In the genomic region with DNA sequence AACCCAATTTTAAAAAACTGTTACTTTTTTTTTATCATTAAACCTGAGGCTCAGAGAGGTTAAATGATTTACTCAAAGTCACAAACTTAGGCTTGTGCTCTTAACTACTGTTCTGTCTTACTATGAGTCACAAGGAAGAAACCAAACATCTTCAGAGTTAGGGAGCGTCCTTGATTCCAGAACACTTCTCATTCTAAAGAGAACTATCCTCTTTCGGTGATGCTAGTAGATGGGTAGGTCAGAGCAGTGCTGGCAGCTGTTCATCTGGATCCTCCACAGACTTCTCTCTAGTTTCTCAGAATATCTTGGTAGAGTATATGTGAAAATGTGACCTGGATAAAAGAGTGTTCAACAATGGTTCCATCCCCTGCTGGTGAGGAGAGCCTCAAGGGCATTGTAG, we compare ENCODE assay signal across 9 cellular contexts. TPM values are rescaled to one million over a fixed set of nuclear protein-coding genes. Genes with fewer than 3 reads are reported as not detected.
DNase-seq lines count a peak whose midpoint lies in the region; ATAC-seq, FAIRE-seq and TF ChIP-seq lines count a peak whose summit lies in the region.
"Had no signal": no experiment of that assay in that cellular context is flagged by ENCODE, and none has a peak within 500 bp of the region (broad histone marks: within the 10 kb centered on the region; RNA-seq: fewer than 3 reads in every experiment).

No MANE protein-coding gene starts in this region.

- no peak overlapping the region for H3K27ac Mint-ChIP-seq in glutamatergic neuron (ENCODE audit: unreplicated experiment)

- peaks cover 22% of the 10 kb centered on the region for H3K4me1 Mint-ChIP-seq in glutamatergic neuron (ENCODE audit: low read depth, unreplicated experiment)

- DNase-seq in EH (ENCODE audit: low read depth), result peak; percentile 67
- no peak for DNase-seq in HCT116 (ENCODE audit: low read depth, low spot score)
- no peak for DNase-seq in uterus
- no peak for DNase-seq in cerebellum (ENCODE audit: low spot score)
- no peak for DNase-seq in glutamatergic neuron
- no peak for DNase-seq in activated CD8-positive, alpha-beta memory T cell treated with anti-CD3 and anti-CD28 coated beads, Interleukin-2, amount 50 U/mL, for 48 hours

- CTCF ChIA-PET in HCT116 (lab: Charles Lee), result no interaction called here

- H3K27me3 Mint-ChIP-seq in glutamatergic neuron (ENCODE audit: unreplicated experiment), result peaks cover 2% of the 10 kb centered on the region

- H3K9ac ChIP-seq in HCT116 (ENCODE audit: low read length), result no peak overlapping the region

- H3K9me2 ChIP-seq in HCT116 (ENCODE audit: insufficient read depth), result no peaks in the 10 kb centered on the region

- no peak overlapping the region for H3K27ac ChIP-seq in HCT116 (ENCODE audit: low read depth, low read length)
- peak overlapping the region; percentile 92 to 93 for H3K27ac ChIP-seq in uterus

- no peaks in the 10 kb centered on the region for H3K9me3 ChIP-seq in HCT116 (ENCODE audit: control insufficient read depth in 1 of 2, insufficient read depth in 1 of 2, low read depth in 1 of 2, low read length in 2 of 2)
- no peaks in the 10 kb centered on the region for H3K9me3 ChIP-seq in uterus

- POLR2A ChIA-PET in HCT116 (lab: Charles Lee), result no interaction called here

- intact Hi-C loops in HCT116 (cut with micrococcal nuclease), result no loop called here
- intact Hi-C loops in uterus (cut with DNase I; ENCODE audit: low total_unique reads), result no loop called here

- BruUV-seq in HCT116 (replicated peaks; lab: Mats Ljungman, UMichigan), result no TSS peak

- TF ChIP-seq CTCF in HCT116 (IDR thresholded peaks at IDR 0.05 in 2 of 3, conservative IDR thresholded peaks at IDR 0.05 in 1 of 3; ENCODE audit: borderline replicate concordance in 1 of 3, insufficient read depth in 1 of 3, low read depth in 2 of 3, low read length in 2 of 3) (no peak), WI38 (IDR thresholded peaks at IDR 0.05; ENCODE audit: low read depth, low read length) (no peak), uterus (IDR thresholded peaks at IDR 0.05) (no peak), glutamatergic neuron (IDR thresholded peaks at IDR 0.05; ENCODE audit: partially characterized antibody, unreplicated experiment) (no peak)

- H3K36me3 Mint-ChIP-seq in glutamatergic neuron (ENCODE audit: unreplicated experiment), result no peaks in the 10 kb centered on the region

- H3K36me3 ChIP-seq in HCT116 (ENCODE audit: control insufficient read depth in 1 of 2, insufficient read depth in 2 of 2, low read length in 2 of 2) (no peaks in the 10 kb centered on the region), uterus (no peaks in the 10 kb centered on the region)

- peak overlapping the region; percentile 38 for H3K4me2 ChIP-seq in HCT116 (ENCODE audit: low read length)

- no peak overlapping the region for H2AFZ ChIP-seq in HCT116 (ENCODE audit: low read depth, low read length, poor library complexity, severe bottlenecking)

- H3K4me1 ChIP-seq in HCT116 (ENCODE audit: control insufficient read depth in 1 of 2, insufficient read depth in 2 of 2, low read length in 2 of 2) (peaks cover 18 to 62% of the 10 kb centered on the region in 2 experiments), uterus (peaks cover 8 to 16% of the 10 kb centered on the region in 2 donors)

- ATAC-seq in HCT116, result no peak

- H3K4me3 ChIP-seq in HCT116 (replicated peaks in 1 of 2; ENCODE audit: low read depth in 1 of 2, low read length in 2 of 2), result no peak overlapping the region
- peak overlapping the region; percentile 25 for H3K4me3 ChIP-seq in WI38 (ENCODE audit: low read depth, low read length)
- H3K4me3 ChIP-seq in uterus, result peak overlapping the region in 1 of 2 donors; percentile 5

- no peaks in the 10 kb centered on the region for H4K20me1 ChIP-seq in HCT116 (ENCODE audit: insufficient read depth)

- peak; percentile 66 for FAIRE-seq in islet of Langerhans (lab: Jason Lieb, UNC)

- H3K27me3 ChIP-seq in HCT116 (ENCODE audit: insufficient read depth, low read length), result no peaks in the 10 kb centered on the region
- H3K27me3 ChIP-seq in uterus, result no peaks in the 10 kb centered on the region

- H3K4me3 Mint-ChIP-seq in glutamatergic neuron (ENCODE audit: unreplicated experiment), result no peak overlapping the region

- TF ChIP-seq POLR2A in HCT116 (IDR thresholded peaks at IDR 0.05; ENCODE audit: borderline replicate concordance, extremely low read depth, insufficient read depth, insufficient read length), result no peak
- no peak for TF ChIP-seq POLR2A in uterus (IDR thresholded peaks at IDR 0.05)

- peaks cover 38% of the 10 kb centered on the region for H3K79me2 ChIP-seq in HCT116 (ENCODE audit: insufficient read depth, low read length)

- RAD21 ChIA-PET in HCT116 (lab: Charles Lee; ENCODE audit: low non-redundant PET in 1 of 2, low total read pairs in 2 of 2, uncharacterized antibody in 2 of 2, unreplicated experiment in 2 of 2), result no interaction called here

- peaks cover 3% of the 10 kb centered on the region for H3K9me3 Mint-ChIP-seq in glutamatergic neuron (ENCODE audit: unreplicated experiment)

- TF ChIP-seq RAD21 in HCT116 (IDR thresholded peaks at IDR 0.05; ENCODE audit: low read depth), result no peak

TF ChIP-seq in HCT116, 20 proteins besides CTCF, POLR2A, EP300 and RAD21:
- TF ChIP-seq JUND (IDR thresholded peaks at IDR 0.05), result 0 out of 2 replicates have a peak, but pooled peaks have one; percentile 19
- no peak for TF ChIP-seq ZFX (IDR thresholded peaks at IDR 0.05)
- no peak for TF ChIP-seq CEBPB (IDR thresholded peaks at IDR 0.05; ENCODE audit: low read depth)

RNA-seq across cellular contexts. Expression of gene ARL6IP5, which starts 3.3 kb away (rescaled TPM):
- 30.0 TPM for total RNA-seq in HCT116 (2021; ENCODE audit: unreplicated experiment)
- polyA plus RNA-seq in HCT116 (2012), result 27.6 and 31.4 TPM in 2 replicates
- 100 to 1,000 TPM in 3 of 4 donors, 10 to 100 TPM in 1; 86.8 to 143 (median 120) TPM for total RNA-seq in uterus
- 43.7 TPM for total RNA-seq in cerebellum
- total RNA-seq in glutamatergic neuron (ENCODE audit: unreplicated experiment), result 74.0 TPM

RNA-seq across cellular contexts. Expression of gene UBA3, which starts 7.9 kb away (rescaled TPM):
- 45.6 TPM for total RNA-seq in HCT116 (2021; ENCODE audit: unreplicated experiment)
- polyA plus RNA-seq in HCT116 (2012), result 18.8 and 23.5 TPM in 2 replicates
- total RNA-seq in uterus, result 100 to 1,000 TPM in 2 of 4 donors, 10 to 100 TPM in 2; 62.9 to 122 (median 91.0) TPM
- 82.3 TPM for total RNA-seq in cerebellum
- total RNA-seq in glutamatergic neuron (ENCODE audit: unreplicated experiment), result 68.6 TPM

RNA-seq across cellular contexts. Expression of gene LMOD3, which starts 34.4 kb away (rescaled TPM):
- not detected for total RNA-seq in HCT116 (2021; ENCODE audit: unreplicated experiment)
- polyA plus RNA-seq in HCT116 (2012), result not detected in 2 replicates
- total RNA-seq in uterus, result under 1 TPM in 1 of 4 donors, not detected in 3; 0.24 TPM
- total RNA-seq in cerebellum, result not detected
- total RNA-seq in glutamatergic neuron (ENCODE audit: unreplicated experiment), result not detected
- total RNA-seq: mononuclear cell had no signal

RNA-seq across cellular contexts. Expression of gene TMF1, which starts 35.9 kb away (rescaled TPM):
- total RNA-seq in HCT116 (2021; ENCODE audit: unreplicated experiment) (27.3 TPM), uterus (10 to 100 TPM; 24.1 to 69.3 (median 44.9) TPM), cerebellum (33.7 TPM), glutamatergic neuron (ENCODE audit: unreplicated experiment) (18.8 TPM)
- 16.6 and 29.0 TPM in 2 replicates for polyA plus RNA-seq in HCT116 (2012)
